ENCODE assay signal across 15 cellular contexts in genomic region chr4:139633195-139633594, GRCh38. TPM values are rescaled to one million over a fixed set of nuclear protein-coding genes. Genes with fewer than 3 reads are reported as not detected.
DNase-seq lines count a peak whose midpoint lies in the region; ATAC-seq and TF ChIP-seq lines count a peak whose summit lies in the region.
"Had no signal": no experiment of that assay in that cellular context is flagged by ENCODE, and none has a peak within 500 bp of the region (broad histone marks: within the 10 kb centered on the region; RNA-seq: fewer than 3 reads in every experiment).

No MANE protein-coding gene starts in this region.

- peaks cover 29% of the 10 kb centered on the region for H3K9me3 Mint-ChIP-seq in endodermal cell

- 90 to 93% methylated on average over 10 to 17 of the region's 17 CpGs for WGBS in endodermal cell (ENCODE audit: insufficient coverage in 1 of 2, insufficient read length in 1 of 2), 2 experiments

- peak overlapping the region; percentile 46 for H3K4me3 Mint-ChIP-seq in endodermal cell
- H3K4me3 Mint-ChIP-seq: activated CD4-positive, alpha-beta T cell treated with anti-CD3 and anti-CD28 coated beads for 36 hours; B cell had no signal

- POLR2A ChIA-PET in Panc1 (lab: Charles Lee) = no interaction called here

- intact Hi-C loops in Panc1 (cut with micrococcal nuclease; ENCODE audit: unreplicated experiment) = no loop called here

- peaks cover 15% of the 10 kb centered on the region for H3K4me1 Mint-ChIP-seq in endodermal cell
- H3K4me1 Mint-ChIP-seq: activated CD4-positive, alpha-beta T cell treated with anti-CD3 and anti-CD28 coated beads for 36 hours; B cell had no signal

- ATAC-seq in Panc1 = peak; percentile 52; the same call in 1 of the 2 replicates
- peak; percentile 61 for ATAC-seq in left lobe of liver
- ATAC-seq in GM21526 (IDR thresholded peaks at IDR 0.05; ENCODE audit: low FRiP score, unreplicated experiment) = no peak
- ATAC-seq: activated CD4-positive, alpha-beta T cell treated with anti-CD3 and anti-CD28 coated beads for 36 hours had no signal

- peaks cover 50% of the 10 kb centered on the region for H3K27me3 Mint-ChIP-seq in endodermal cell (ENCODE audit: insufficient read depth)

- H3K9me3 ChIP-seq in Panc1 (ENCODE audit: control insufficient read depth, insufficient read depth, low read depth, low read length) = no peaks in the 10 kb centered on the region
- H3K9me3 ChIP-seq in endodermal cell (ENCODE audit: control insufficient read depth, low read length) = peaks cover 20% of the 10 kb centered on the region
- H3K9me3 ChIP-seq in skeletal muscle tissue (ENCODE audit: control insufficient read depth in 3 of 3, low read length in 3 of 3) = no peaks in the 10 kb centered on the region
- H3K9me3 ChIP-seq: adrenal gland had no signal

- no peak overlapping the region for H3K27ac Mint-ChIP-seq in endodermal cell
- H3K27ac Mint-ChIP-seq: activated CD4-positive, alpha-beta T cell treated with anti-CD3 and anti-CD28 coated beads for 36 hours; B cell had no signal

- H3K27ac ChIP-seq in Panc1 (ENCODE audit: low read length) (no peak overlapping the region), endodermal cell (ENCODE audit: low read depth, low read length) (no peak overlapping the region), skeletal muscle tissue (ENCODE audit: low read depth, low read length) (no peak overlapping the region)
- H3K27ac ChIP-seq: PC-9 had no signal

- BruUV-seq in Panc1 (replicated peaks; lab: Mats Ljungman, UMichigan) = no TSS peak

- H3K27me3 ChIP-seq in Panc1 (ENCODE audit: control insufficient read depth, insufficient read depth, low read length) (no peaks in the 10 kb centered on the region), endodermal cell (ENCODE audit: control insufficient read depth, insufficient read depth, low read length, poor library complexity, severe bottlenecking) (peaks cover under 1% of the 10 kb centered on the region), skeletal muscle tissue (ENCODE audit: control insufficient read depth in 3 of 3, insufficient read depth in 3 of 3, low read length in 3 of 3) (no peaks in the 10 kb centered on the region)
- H3K27me3 ChIP-seq: adrenal gland had no signal

- H3K36me3 ChIP-seq in Panc1 (ENCODE audit: control insufficient read depth, insufficient read depth, low read length) = no peaks in the 10 kb centered on the region
- no peaks in the 10 kb centered on the region for H3K36me3 ChIP-seq in endodermal cell (ENCODE audit: control insufficient read depth, insufficient read depth, low read length)
- no peaks in the 10 kb centered on the region for H3K36me3 ChIP-seq in skeletal muscle tissue (ENCODE audit: control insufficient read depth in 3 of 3, insufficient read depth in 3 of 3, low read length in 3 of 3)
- H3K36me3 ChIP-seq: adrenal gland had no signal

- no peaks in the 10 kb centered on the region for H3K36me3 Mint-ChIP-seq in endodermal cell (ENCODE audit: low read depth)

- TF ChIP-seq CTCF in Panc1 (IDR thresholded peaks at IDR 0.05) (no peak), endodermal cell (conservative IDR thresholded peaks at IDR 0.05) (no peak)

- H3K4me1 ChIP-seq in Panc1 (ENCODE audit: control insufficient read depth, insufficient read depth, low read length) (no peaks in the 10 kb centered on the region), endodermal cell (ENCODE audit: control insufficient read depth, insufficient read depth, low read length) (no peaks in the 10 kb centered on the region), skeletal muscle tissue (ENCODE audit: control insufficient read depth in 3 of 3, insufficient read depth in 3 of 3, low read length in 3 of 3) (peaks cover 0 to 11% (median 2%) of the 10 kb centered on the region in 3 donors)
- H3K4me1 ChIP-seq: adrenal gland had no signal

- in situ Hi-C loops in Panc1 (cut with HindIII; ENCODE audit: low pct_unique_long_range_greater_than_20kb, low sequenced_read_pairs) = no loop called here

- H3K9ac ChIP-seq in endodermal cell (ENCODE audit: extremely low read depth, low read length, poor library complexity, severe bottlenecking) (no peak overlapping the region), skeletal muscle tissue (ENCODE audit: low read depth in 1 of 3, low read length in 3 of 3) (peak overlapping the region; percentile 19 to 65 (median 19))

- peak overlapping the region; percentile 28 to 55 for H3K4me3 ChIP-seq in Panc1 (ENCODE audit: low read depth in 2 of 2, low read length in 2 of 2)
- H3K4me3 ChIP-seq in endodermal cell (ENCODE audit: low read length) = no peak overlapping the region
- peak overlapping the region in 2 of 3 donors; percentile 13 to 39 for H3K4me3 ChIP-seq in skeletal muscle tissue (ENCODE audit: low read length in 3 of 3)
- H3K4me3 ChIP-seq: PC-9 had no signal

- CTCF ChIA-PET in Panc1 (lab: Charles Lee) = interaction anchor here (0.9 to 1.6 kb wide), 3 partner anchors 14 to 30 kb away, joined by 3 to 16 read pairs (median 9); no protein-coding TSS in a partner anchor

- DNase-seq in Panc1 (ENCODE audit: low read depth, low spot score) (no peak), endodermal cell (no peak), left lobe of liver (ENCODE audit: low spot score) (no peak), EL (no peak), HUDEP-2 (lab: John Stamatoyannopoulos, UW; ENCODE audit: unreplicated experiment in 76 of 76) (no peak)
- DNase-seq in stimulated activated CD4-positive, alpha-beta T cell treated with anti-CD3 and anti-CD28 coated beads, Interleukin-15, amount 100 ng/mL, for 24 hours = no peak
- DNase-seq: activated CD4-positive, alpha-beta T cell treated with anti-CD3 and anti-CD28 coated beads for 36 hours; activated T-cell treated with anti-CD3 and anti-CD28 coated beads, Interleukin-2, amount 50 U/mL, for 1 hour; PC-9; stimulated activated CD4-positive, alpha-beta T cell treated with anti-CD3 and anti-CD28 coated beads, Interleukin-2, amount 100 ng/mL, for 24 hours; T-helper 1 cell had no signal

RNA-seq across cellular contexts. Expression of gene MGST2, which starts 32.4 kb away (rescaled TPM):
- total RNA-seq in Panc1 (2021; ENCODE audit: unreplicated experiment) (17.4 TPM), endodermal cell (100 to 1,000 TPM; 188 to 215 TPM), left lobe of liver (108 TPM), skeletal muscle tissue (37.6 TPM)
- polyA plus RNA-seq in Panc1 (2012; ENCODE audit: insufficient read length) = 11.6 TPM
- polyA plus RNA-seq in endodermal cell (2013, experiment 1 of 2) = 53.2 TPM
- polyA plus RNA-seq in endodermal cell (2013, experiment 2 of 2) = 60.4 TPM
